In the genomic region with DNA sequence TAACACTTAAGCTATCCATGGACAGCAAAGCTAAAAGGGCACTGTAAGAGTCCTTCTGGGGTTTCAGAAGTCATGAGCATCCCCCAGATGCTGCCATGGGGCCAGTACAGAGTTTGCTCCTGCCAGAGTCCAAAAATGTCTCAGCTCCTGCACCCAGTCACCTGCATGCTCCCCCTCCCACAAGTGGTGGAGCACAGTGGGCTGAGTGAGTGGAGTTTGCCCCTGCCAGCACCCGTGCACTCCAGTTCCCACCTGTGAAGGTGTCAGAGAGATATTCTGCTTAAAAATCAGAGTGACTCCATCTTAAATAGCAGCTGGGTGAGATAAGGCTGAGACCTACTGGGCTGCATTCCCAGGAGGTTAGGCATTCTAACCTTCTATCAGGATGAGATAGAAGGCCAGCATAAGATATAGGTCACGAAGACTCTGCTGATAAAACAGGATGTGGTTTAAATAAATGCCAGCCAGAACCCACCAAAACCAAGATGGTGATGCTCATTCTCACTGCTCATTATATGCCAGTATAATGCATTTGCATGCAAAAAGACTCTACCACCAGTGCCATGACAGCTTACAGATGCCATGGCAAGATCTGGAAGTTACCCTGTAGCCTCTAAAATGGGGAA, we compare ENCODE assay signal across 28 cellular contexts.
DNase-seq lines count a peak whose midpoint lies in the region; ATAC-seq, FAIRE-seq and TF ChIP-seq lines count a peak whose summit lies in the region.
"Had no signal": no experiment of that assay in that cellular context is flagged by ENCODE, and none has a peak within 500 bp of the region (broad histone marks: within the 10 kb centered on the region; RNA-seq: fewer than 3 reads in every experiment).

No MANE protein-coding gene starts in this region.

- H3K27me3 Mint-ChIP-seq in activated CD8-positive, alpha-beta T cell treated with anti-CD3 and anti-CD28 coated beads for 36 hours, result no peaks in the 10 kb centered on the region
- H3K27me3 Mint-ChIP-seq in activated CD8-positive, alpha-beta T cell treated with anti-CD3 and anti-CD28 coated beads, Interleukin-2, amount 10 ng/mL, durations not matched to agents 7 days and 5 days (ENCODE audit: low read depth), result peaks cover 3% of the 10 kb centered on the region
- H3K27me3 Mint-ChIP-seq in endodermal cell (ENCODE audit: insufficient read depth), result peaks cover 15% of the 10 kb centered on the region

- peak; percentile 24 for DNase-seq in activated CD8-positive, alpha-beta T cell treated with anti-CD3 and anti-CD28 coated beads for 36 hours
- DNase-seq in activated CD8-positive, alpha-beta T cell treated with anti-CD3 and anti-CD28 coated beads, Interleukin-2, amount 10 ng/mL, durations not matched to agents 7 days and 5 days, result no peak
- DNase-seq in RCC 7860 (ENCODE audit: low spot score) (peak; percentile 80), endodermal cell (peak; percentile 62), dedifferentiated amniotic fluid mesenchymal stem cell (ENCODE audit: extremely low spot score) (no peak), NCI-H345 (lab: John Stamatoyannopoulos, UW) (no peak), PC-3 (no peak), Peyer's patch (no peak)
- DNase-seq: activated B cell treated with CpG ODN at 0.5 μM for 24 hours; activated CD8-positive, alpha-beta memory T cell treated with anti-CD3 and anti-CD28 coated beads for 24 hours; activated naive CD4-positive, alpha-beta T cell treated with Interleukin-2 at 50 U/mL for 16 hours; activated T-cell treated with anti-CD3 and anti-CD28 coated beads, Interleukin-2, amount 50 U/mL, for 24 hours; Caco-2; H7; head of caudate nucleus; left colon; mesenchymal stem cell; MV-4-11; naive B cell; NCI-H1930; NCI-H2227 treated with DMSO at 0.1 percent for 48 hours; retina; stimulated activated CD4-positive, alpha-beta T cell treated with anti-CD3 and anti-CD28 coated beads, Interleukin-2, amount 100 ng/mL, for 48 hours; tibial artery had no signal

- CTCF ChIA-PET in activated CD8-positive, alpha-beta T cell treated with anti-CD3 and anti-CD28 coated beads for 36 hours (lab: Charles Lee), result no interaction called here
- CTCF ChIA-PET in activated CD8-positive, alpha-beta T cell treated with anti-CD3 and anti-CD28 coated beads, Interleukin-2, amount 10 ng/mL, durations not matched to agents 7 days and 5 days (lab: Charles Lee), result no interaction called here
- CTCF ChIA-PET in PC-3 (lab: Charles Lee), result no interaction called here

- peaks cover 25% of the 10 kb centered on the region for H3K4me1 ChIP-seq in endodermal cell (ENCODE audit: control insufficient read depth, insufficient read depth, low read length)
- H3K4me1 ChIP-seq in PC-3 (ENCODE audit: insufficient read depth, low read length), result no peaks in the 10 kb centered on the region
- no peaks in the 10 kb centered on the region for H3K4me1 ChIP-seq in Peyer's patch
- H3K4me1 ChIP-seq: tibial artery had no signal

- H3K27ac Mint-ChIP-seq in activated CD8-positive, alpha-beta T cell treated with anti-CD3 and anti-CD28 coated beads for 36 hours, result no peak overlapping the region
- no peak overlapping the region for H3K27ac Mint-ChIP-seq in activated CD8-positive, alpha-beta T cell treated with anti-CD3 and anti-CD28 coated beads, Interleukin-2, amount 10 ng/mL, durations not matched to agents 7 days and 5 days
- peak overlapping the region; percentile 89 for H3K27ac Mint-ChIP-seq in endodermal cell
- H3K27ac Mint-ChIP-seq: activated B cell treated with CpG ODN at 0.5 μM for 24 hours; activated T-cell treated with anti-CD3 and anti-CD28 coated beads, Interleukin-2, amount 50 U/mL, for 24 hours; IgD-negative memory B cell; stimulated activated naive CD8-positive, alpha-beta T cell treated with anti-CD3 and anti-CD28 coated beads, Interleukin-15, Interleukin-2, amounts not matched to agents 100 ng/mL and 50 ng/mL, for 24 hours had no signal

- FAIRE-seq in RCC 7860 (lab: Jason Lieb, UNC), result peak; percentile 38
- FAIRE-seq: A204.1 had no signal

- no peaks in the 10 kb centered on the region for H3K9me2 ChIP-seq in PC-3 (replicated peaks; ENCODE audit: low read length)

- H3K4me3 ChIP-seq in endodermal cell (ENCODE audit: low read length) (peak overlapping the region; percentile 61), PC-3 (ENCODE audit: low read length) (no peak overlapping the region), Peyer's patch (no peak overlapping the region)
- H3K4me3 ChIP-seq: cardiac muscle cell, tibial artery had no signal

- H3K9me3 ChIP-seq in endodermal cell (ENCODE audit: control insufficient read depth, low read length) (no peaks in the 10 kb centered on the region), PC-3 (ENCODE audit: low read length) (no peaks in the 10 kb centered on the region), Peyer's patch (no peaks in the 10 kb centered on the region)
- H3K9me3 ChIP-seq: Caco-2, tibial artery had no signal

- ATAC-seq in activated CD8-positive, alpha-beta T cell treated with anti-CD3 and anti-CD28 coated beads for 36 hours, result peak; percentile 65
- no peak for ATAC-seq in activated CD8-positive, alpha-beta T cell treated with anti-CD3 and anti-CD28 coated beads, Interleukin-2, amount 10 ng/mL, durations not matched to agents 7 days and 5 days
- no peak for ATAC-seq in PC-3
- ATAC-seq: left colon had no signal

- peaks cover 15% of the 10 kb centered on the region for H3K4me1 Mint-ChIP-seq in activated CD8-positive, alpha-beta T cell treated with anti-CD3 and anti-CD28 coated beads for 36 hours (ENCODE audit: low read depth)
- H3K4me1 Mint-ChIP-seq in activated CD8-positive, alpha-beta T cell treated with anti-CD3 and anti-CD28 coated beads, Interleukin-2, amount 10 ng/mL, durations not matched to agents 7 days and 5 days (ENCODE audit: low read depth), result peaks cover 10% of the 10 kb centered on the region
- peaks cover 40% of the 10 kb centered on the region for H3K4me1 Mint-ChIP-seq in endodermal cell

- intact Hi-C loops in activated CD8-positive, alpha-beta T cell treated with anti-CD3 and anti-CD28 coated beads for 36 hours (cut with micrococcal nuclease), result no loop called here
- intact Hi-C loops in PC-3 (cut with micrococcal nuclease), result no loop called here

- H3K4me2 ChIP-seq in PC-3 (ENCODE audit: low read length), result no peak overlapping the region

- H4K20me1 ChIP-seq in PC-3 (ENCODE audit: low read length), result no peaks in the 10 kb centered on the region

- H3K79me2 ChIP-seq in PC-3 (ENCODE audit: low read length), result no peaks in the 10 kb centered on the region

- TF ChIP-seq POLR2A in Peyer's patch (IDR thresholded peaks at IDR 0.05), result no peak

- H3K27ac ChIP-seq in endodermal cell (ENCODE audit: low read depth, low read length) (no peak overlapping the region), PC-3 (ENCODE audit: low read length) (no peak overlapping the region), Peyer's patch (no peak overlapping the region)
- H3K27ac ChIP-seq: cardiac muscle cell, tibial artery had no signal

- no peaks in the 10 kb centered on the region for H3K27me3 ChIP-seq in endodermal cell (ENCODE audit: control insufficient read depth, insufficient read depth, low read length, poor library complexity, severe bottlenecking)
- H3K27me3 ChIP-seq in PC-3 (ENCODE audit: low read length), result no peaks in the 10 kb centered on the region
- H3K27me3 ChIP-seq in Peyer's patch, result no peaks in the 10 kb centered on the region
- H3K27me3 ChIP-seq: cardiac muscle cell had no signal

- H3K4me3 Mint-ChIP-seq in activated CD8-positive, alpha-beta T cell treated with anti-CD3 and anti-CD28 coated beads for 36 hours, result no peak overlapping the region
- no peak overlapping the region for H3K4me3 Mint-ChIP-seq in activated CD8-positive, alpha-beta T cell treated with anti-CD3 and anti-CD28 coated beads, Interleukin-2, amount 10 ng/mL, durations not matched to agents 7 days and 5 days
- H3K4me3 Mint-ChIP-seq in endodermal cell, result no peak overlapping the region
- H3K4me3 Mint-ChIP-seq: activated B cell treated with CpG ODN at 0.5 μM for 24 hours; activated T-cell treated with anti-CD3 and anti-CD28 coated beads, Interleukin-2, amount 50 U/mL, for 24 hours; IgD-negative memory B cell; naive B cell; stimulated activated naive CD8-positive, alpha-beta T cell treated with anti-CD3 and anti-CD28 coated beads, Interleukin-15, Interleukin-2, amounts not matched to agents 100 ng/mL and 50 ng/mL, for 24 hours had no signal

- H3K9me3 Mint-ChIP-seq in activated CD8-positive, alpha-beta T cell treated with anti-CD3 and anti-CD28 coated beads for 36 hours, result no peaks in the 10 kb centered on the region
- H3K9me3 Mint-ChIP-seq in activated CD8-positive, alpha-beta T cell treated with anti-CD3 and anti-CD28 coated beads, Interleukin-2, amount 10 ng/mL, durations not matched to agents 7 days and 5 days (ENCODE audit: insufficient read depth), result no peaks in the 10 kb centered on the region
- peaks cover 10% of the 10 kb centered on the region for H3K9me3 Mint-ChIP-seq in endodermal cell
- H3K9me3 Mint-ChIP-seq: activated B cell treated with CpG ODN at 0.5 μM for 24 hours; activated T-cell treated with anti-CD3 and anti-CD28 coated beads, Interleukin-2, amount 50 U/mL, for 24 hours; IgD-negative memory B cell; stimulated activated naive CD8-positive, alpha-beta T cell treated with anti-CD3 and anti-CD28 coated beads, Interleukin-15, Interleukin-2, amounts not matched to agents 100 ng/mL and 50 ng/mL, for 24 hours had no signal

- no peaks in the 10 kb centered on the region for H3K36me3 Mint-ChIP-seq in activated CD8-positive, alpha-beta T cell treated with anti-CD3 and anti-CD28 coated beads for 36 hours (ENCODE audit: low read depth)
- no peaks in the 10 kb centered on the region for H3K36me3 Mint-ChIP-seq in activated CD8-positive, alpha-beta T cell treated with anti-CD3 and anti-CD28 coated beads, Interleukin-2, amount 10 ng/mL, durations not matched to agents 7 days and 5 days (ENCODE audit: low read depth)
- peaks cover 8% of the 10 kb centered on the region for H3K36me3 Mint-ChIP-seq in endodermal cell (ENCODE audit: low read depth)
- H3K36me3 Mint-ChIP-seq: IgD-negative memory B cell had no signal

- H2AFZ ChIP-seq in PC-3 (ENCODE audit: low read length), result no peak overlapping the region

- no peak for TF ChIP-seq CTCF in activated CD8-positive, alpha-beta T cell treated with anti-CD3 and anti-CD28 coated beads for 36 hours (IDR thresholded peaks at IDR 0.05)
- TF ChIP-seq CTCF in endodermal cell (conservative IDR thresholded peaks at IDR 0.05) (no peak), PC-3 (conservative IDR thresholded peaks at IDR 0.05; ENCODE audit: low read depth, low read length) (no peak), Peyer's patch (IDR thresholded peaks at IDR 0.05) (no peak)

- H3K9ac ChIP-seq in endodermal cell (ENCODE audit: extremely low read depth, low read length, poor library complexity, severe bottlenecking), result peak overlapping the region; percentile 1
- H3K9ac ChIP-seq in PC-3 (ENCODE audit: low read length), result no peak overlapping the region

- WGBS in endodermal cell (ENCODE audit: insufficient coverage in 1 of 2, insufficient read length in 1 of 2), 2 experiments, result 6 to 78% methylated on average over 1 to 2 of the region's 2 CpGs

- no TSS peak for BruUV-seq in PC-3 (replicated peaks; lab: Mats Ljungman, UMichigan)

- H3F3A ChIP-seq in PC-3 (ENCODE audit: low read length, unreplicated experiment), result no peaks in the 10 kb centered on the region

- H3K36me3 ChIP-seq in endodermal cell (ENCODE audit: control insufficient read depth, insufficient read depth, low read length) (no peaks in the 10 kb centered on the region), PC-3 (ENCODE audit: low read depth, low read length) (no peaks in the 10 kb centered on the region), Peyer's patch (no peaks in the 10 kb centered on the region)
- H3K36me3 ChIP-seq: cardiac muscle cell, tibial artery had no signal

- POLR2A ChIA-PET in activated CD8-positive, alpha-beta T cell treated with anti-CD3 and anti-CD28 coated beads for 36 hours (lab: Charles Lee), result no interaction called here
- POLR2A ChIA-PET in activated CD8-positive, alpha-beta T cell treated with anti-CD3 and anti-CD28 coated beads, Interleukin-2, amount 10 ng/mL, durations not matched to agents 7 days and 5 days (lab: Charles Lee), result no interaction called here
- POLR2A ChIA-PET in PC-3 (lab: Charles Lee; ENCODE audit: unreplicated experiment), result no interaction called here

Comparison
In these comparisons a context has a peak if more than half of its experiments do, and no peak if none do; other contexts are left out.
1. DNase-seq: peak in activated CD8-positive, alpha-beta T cell treated with anti-CD3 and anti-CD28 coated beads for 36 hours (single experiment), RCC 7860 (single experiment) and endodermal cell (single experiment); none in activated CD8-positive, alpha-beta T cell treated with anti-CD3 and anti-CD28 coated beads, Interleukin-2, amount 10 ng/mL, durations not matched to agents 7 days and 5 days (single experiment), dedifferentiated amniotic fluid mesenchymal stem cell (single experiment), NCI-H345 (single experiment), PC-3 (single experiment) and Peyer's patch (0 of 3).